Comparison of ENCODE assay signal across 19 cellular contexts in the genomic region with DNA sequence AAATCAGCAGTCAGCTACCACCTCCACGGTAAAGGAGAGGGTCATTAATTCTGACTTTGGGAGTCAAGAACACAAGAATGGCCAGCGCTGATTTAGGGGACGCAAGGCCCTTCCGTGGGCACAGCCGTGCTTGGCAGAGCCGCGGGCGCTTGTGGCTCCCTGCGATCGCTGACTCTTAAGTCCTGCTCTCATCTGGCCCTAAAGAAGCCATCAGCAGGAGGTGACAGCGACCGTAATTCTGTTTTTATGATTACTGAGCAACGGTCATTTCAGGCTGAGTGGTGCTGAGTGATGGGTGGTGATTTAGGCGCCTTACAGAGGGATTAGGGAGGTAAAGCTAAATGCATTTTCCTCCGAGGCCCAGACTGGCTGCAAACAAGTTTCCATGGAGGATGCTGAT.
"Had no signal": no experiment of that assay in that cellular context is flagged by ENCODE, and none has a peak within 500 bp of the region (broad histone marks: within the 10 kb centered on the region; RNA-seq: fewer than 3 reads in every experiment).

No MANE protein-coding gene starts in this region.

- H3K9me3 Mint-ChIP-seq: activated CD4-positive, alpha-beta T cell treated with anti-CD3 and anti-CD28 coated beads, Interleukin-2, amount 10 ng/mL, durations not matched to agents 7 days and 5 days; activated CD8-positive, alpha-beta T cell treated with anti-CD3 and anti-CD28 coated beads for 36 hours; activated naive CD4-positive, alpha-beta T cell treated with anti-CD3 and anti-CD28 coated beads, Interleukin-2, amount 10 ng/mL, durations not matched to agents 7 days and 5 days; activated naive CD8-positive, alpha-beta T cell treated with anti-CD3 and anti-CD28 coated beads, Interleukin-2, amount 50 U/mL, for 24 hours; neural crest cell; stimulated activated naive CD8-positive, alpha-beta T cell treated with anti-CD3 and anti-CD28 coated beads, Interleukin-15, amount 100 ng/mL, for 72 hours had no signal

- H3K27me3 Mint-ChIP-seq: activated CD8-positive, alpha-beta memory T cell treated with anti-CD3 and anti-CD28 coated beads, Interleukin-2, amount 10 ng/mL, durations not matched to agents 7 days and 5 days; activated naive CD4-positive, alpha-beta T cell treated with anti-CD3 and anti-CD28 coated beads, Interleukin-2, amount 10 ng/mL, durations not matched to agents 7 days and 5 days; stimulated activated naive CD8-positive, alpha-beta T cell treated with anti-CD3 and anti-CD28 coated beads, Interleukin-15, amount 100 ng/mL, for 72 hours had no signal

- H3K4me3 Mint-ChIP-seq: activated CD4-positive, alpha-beta T cell treated with anti-CD3 and anti-CD28 coated beads, Interleukin-2, amount 10 ng/mL, durations not matched to agents 7 days and 5 days; activated CD8-positive, alpha-beta memory T cell treated with anti-CD3 and anti-CD28 coated beads, Interleukin-2, amount 10 ng/mL, durations not matched to agents 7 days and 5 days; activated CD8-positive, alpha-beta T cell treated with anti-CD3 and anti-CD28 coated beads for 36 hours; activated naive CD4-positive, alpha-beta T cell treated with anti-CD3 and anti-CD28 coated beads, Interleukin-2, amount 10 ng/mL, durations not matched to agents 7 days and 5 days; activated naive CD8-positive, alpha-beta T cell treated with anti-CD3 and anti-CD28 coated beads, Interleukin-2, amount 50 U/mL, for 24 hours; neural crest cell; stimulated activated naive CD8-positive, alpha-beta T cell treated with anti-CD3 and anti-CD28 coated beads, Interleukin-15, amount 100 ng/mL, for 72 hours had no signal

- H3K4me1 Mint-ChIP-seq: activated CD4-positive, alpha-beta T cell treated with anti-CD3 and anti-CD28 coated beads, Interleukin-2, amount 10 ng/mL, durations not matched to agents 7 days and 5 days; activated CD8-positive, alpha-beta memory T cell treated with anti-CD3 and anti-CD28 coated beads, Interleukin-2, amount 10 ng/mL, durations not matched to agents 7 days and 5 days; activated naive CD4-positive, alpha-beta T cell treated with anti-CD3 and anti-CD28 coated beads, Interleukin-2, amount 10 ng/mL, durations not matched to agents 7 days and 5 days; activated naive CD8-positive, alpha-beta T cell treated with anti-CD3 and anti-CD28 coated beads, Interleukin-2, amount 50 U/mL, for 24 hours; stimulated activated naive CD8-positive, alpha-beta T cell treated with anti-CD3 and anti-CD28 coated beads, Interleukin-15, amount 100 ng/mL, for 72 hours had no signal

- ATAC-seq: activated CD8-positive, alpha-beta memory T cell treated with anti-CD3 and anti-CD28 coated beads, Interleukin-2, amount 10 ng/mL, durations not matched to agents 7 days and 5 days; activated CD8-positive, alpha-beta T cell treated with anti-CD3 and anti-CD28 coated beads for 36 hours; activated naive CD8-positive, alpha-beta T cell treated with anti-CD3 and anti-CD28 coated beads, Interleukin-2, amount 50 U/mL, for 24 hours; gastroesophageal sphincter; left cardiac atrium; stimulated activated naive CD8-positive, alpha-beta T cell treated with anti-CD3 and anti-CD28 coated beads, Interleukin-15, amount 100 ng/mL, for 72 hours had no signal

- DNase-seq: activated CD4-positive, alpha-beta T cell treated with anti-CD3 and anti-CD28 coated beads, Interleukin-2, amount 10 ng/mL, durations not matched to agents 7 days and 5 days; activated CD4-positive, CD25-positive, alpha-beta regulatory T cell treated with anti-CD3 and anti-CD28 coated beads, Interleukin-2, amount 50 U/mL, for 72 hours; activated CD8-positive, alpha-beta memory T cell treated with anti-CD3 and anti-CD28 coated beads, Interleukin-2, amount 10 ng/mL, durations not matched to agents 7 days and 5 days; activated CD8-positive, alpha-beta T cell treated with anti-CD3 and anti-CD28 coated beads for 36 hours; activated effector memory CD4-positive, alpha-beta T cell treated with anti-CD3 and anti-CD28 coated beads, Interleukin-2, amount 50 U/mL, for 16 hours; activated naive CD4-positive, alpha-beta T cell treated with anti-CD3 and anti-CD28 coated beads, Interleukin-2, amount 10 ng/mL, durations not matched to agents 7 days and 5 days; activated naive CD8-positive, alpha-beta T cell treated with anti-CD3 and anti-CD28 coated beads, Interleukin-2, amount 50 U/mL, for 24 hours; activated T-cell treated with anti-CD3 and anti-CD28 coated beads for 4 hours; head of caudate nucleus; islet precursor cell; left cardiac atrium; mesenchymal stem cell; stimulated activated CD4-positive, alpha-beta T cell treated with anti-CD3 and anti-CD28 coated beads, Interleukin-12 subunit alpha, Interleukin-12 subunit beta, amount 100 ng/mL, for 4 hours; stimulated activated CD4-positive, alpha-beta T cell treated with anti-CD3 and anti-CD28 coated beads, Interleukin-4, amount 100 ng/mL, for 4 hours; stimulated activated naive CD8-positive, alpha-beta T cell treated with anti-CD3 and anti-CD28 coated beads, Interleukin-15, amount 100 ng/mL, for 72 hours; tibial artery had no signal

- H3K27ac Mint-ChIP-seq: activated CD4-positive, alpha-beta T cell treated with anti-CD3 and anti-CD28 coated beads, Interleukin-2, amount 10 ng/mL, durations not matched to agents 7 days and 5 days; activated CD8-positive, alpha-beta memory T cell treated with anti-CD3 and anti-CD28 coated beads, Interleukin-2, amount 10 ng/mL, durations not matched to agents 7 days and 5 days; activated CD8-positive, alpha-beta T cell treated with anti-CD3 and anti-CD28 coated beads for 36 hours; activated naive CD4-positive, alpha-beta T cell treated with anti-CD3 and anti-CD28 coated beads, Interleukin-2, amount 10 ng/mL, durations not matched to agents 7 days and 5 days; activated naive CD8-positive, alpha-beta T cell treated with anti-CD3 and anti-CD28 coated beads, Interleukin-2, amount 50 U/mL, for 24 hours; progenitor cell of endocrine pancreas; stimulated activated naive CD8-positive, alpha-beta T cell treated with anti-CD3 and anti-CD28 coated beads, Interleukin-15, amount 100 ng/mL, for 72 hours had no signal

- H3K36me3 Mint-ChIP-seq: activated CD8-positive, alpha-beta memory T cell treated with anti-CD3 and anti-CD28 coated beads, Interleukin-2, amount 10 ng/mL, durations not matched to agents 7 days and 5 days; activated naive CD4-positive, alpha-beta T cell treated with anti-CD3 and anti-CD28 coated beads, Interleukin-2, amount 10 ng/mL, durations not matched to agents 7 days and 5 days had no signal
